Comparison of ENCODE assay signal across 11 cellular contexts in genomic region chr6:118725944-118726343, GRCh38.
DNase-seq lines count a peak whose midpoint lies in the region; ATAC-seq, FAIRE-seq and TF ChIP-seq lines count a peak whose summit lies in the region.
"Had no signal": no experiment of that assay in that cellular context is flagged by ENCODE, and none has a peak within 500 bp of the region (broad histone marks: within the 10 kb centered on the region; RNA-seq: fewer than 3 reads in every experiment).

No MANE protein-coding gene starts in this region.

- FAIRE-seq in pancreas (lab: Jason Lieb, UNC) = no peak
- FAIRE-seq: A549 had no signal

- DNase-seq in activated gamma-delta T cell treated with Interleukin-2 at 50 U/mL for 16 hours = peak; percentile 70
- DNase-seq in activated gamma-delta T cell (lab: John Stamatoyannopoulos, UW) = no peak
- DNase-seq in activated T-cell treated with anti-CD3 and anti-CD28 coated beads, Interleukin-2, amount 50 U/mL, for 48 hours = peak; percentile 75 to 81
- DNase-seq in stimulated activated CD4-positive, alpha-beta T cell treated with anti-CD3 and anti-CD28 coated beads, Interleukin-12 subunit alpha, Interleukin-12 subunit beta, amount 100 ng/mL, for 24 hours (ENCODE audit: low read depth in 2 of 2) = peak; percentile 40 to 63
- DNase-seq in RWPE1 (ENCODE audit: low spot score) = no peak
- DNase-seq in pancreas = no peak
- no peak for DNase-seq in NAMALWA (ENCODE audit: low spot score)

- ATAC-seq in esophagus mucosa = no peak
- no peak for ATAC-seq in pancreas
- ATAC-seq: Panc1 had no signal

- H3K36me3 ChIP-seq in pancreas = no peaks in the 10 kb centered on the region
- H3K36me3 ChIP-seq: tibial nerve had no signal

- CTCF ChIA-PET in RWPE1 (lab: Yijun Ruan, JAX) = no interaction called here

- no peaks in the 10 kb centered on the region for H3K9me3 ChIP-seq in pancreas
- H3K9me3 ChIP-seq: A549, tibial nerve had no signal

- H3K27me3 ChIP-seq in pancreas = no peaks in the 10 kb centered on the region
- H3K27me3 ChIP-seq: tibial nerve had no signal

- H3K27ac ChIP-seq in RWPE1 (no peak overlapping the region), pancreas (no peak overlapping the region)
- H3K27ac ChIP-seq: A549, tibial nerve had no signal

- intact Hi-C loops in pancreas (cut with DNase I) = no loop called here

- 89 to 90% methylated on average over 5 of the region's 5 CpGs for WGBS in pancreas, 2 donors

- POLR2A ChIA-PET in RWPE1 (lab: Yijun Ruan, JAX; ENCODE audit: low non-redundant PET) = no interaction called here

- no peaks in the 10 kb centered on the region for H3K4me1 ChIP-seq in pancreas
- H3K4me1 ChIP-seq: A549 had no signal

- TF ChIP-seq CTCF in RWPE1 (conservative IDR thresholded peaks at IDR 0.05; ENCODE audit: low read depth) (no peak), pancreas (IDR thresholded peaks at IDR 0.05) (no peak)

- H3K4me3 ChIP-seq in pancreas = no peak overlapping the region
- H3K4me3 ChIP-seq: A549, tibial nerve had no signal

Comparison
In these comparisons a context has a peak if more than half of its experiments do, and no peak if none do; other contexts are left out.
1. DNase-seq: peak in activated gamma-delta T cell treated with Interleukin-2 at 50 U/mL for 16 hours (single experiment), activated T-cell treated with anti-CD3 and anti-CD28 coated beads, Interleukin-2, amount 50 U/mL, for 48 hours (2 of 2) and stimulated activated CD4-positive, alpha-beta T cell treated with anti-CD3 and anti-CD28 coated beads, Interleukin-12 subunit alpha, Interleukin-12 subunit beta, amount 100 ng/mL, for 24 hours (2 of 2); none in activated gamma-delta T cell (single experiment), RWPE1 (single experiment), pancreas (0 of 6) and NAMALWA (single experiment).